ENCODE assay signal across 1 cellular context in genomic region chr6:18265787-18266523, GRCh38.
TF ChIP-seq lines count a peak whose summit lies in the region.

No MANE protein-coding gene starts in this region.

TF ChIP-seq in A549, 52 proteins besides CTCF, POLR2A, EP300 and RAD21 (continued from another document):
- TF ChIP-seq USF2 (IDR thresholded peaks at IDR 0.05): no peak
- TF ChIP-seq MAZ (IDR thresholded peaks at IDR 0.05; ENCODE audit: borderline replicate concordance, low read depth, low read length): no peak
- TF ChIP-seq JUN (IDR thresholded peaks at IDR 0.05): no peak
- TF ChIP-seq, protein P1, sequence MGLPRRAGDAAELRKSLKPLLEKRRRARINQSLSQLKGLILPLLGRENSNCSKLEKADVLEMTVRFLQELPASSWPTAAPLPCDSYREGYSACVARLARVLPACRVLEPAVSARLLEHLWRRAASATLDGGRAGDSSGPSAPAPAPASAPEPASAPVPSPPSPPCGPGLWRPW (IDR thresholded peaks at IDR 0.05): no peak
- TF ChIP-seq GATA3 (IDR thresholded peaks at IDR 0.05; ENCODE audit: borderline replicate concordance): no peak
- no peak for TF ChIP-seq HOXA7 (CRISPR knock-in tag; IDR thresholded peaks at IDR 0.05)
- TF ChIP-seq NPAS2 (CRISPR knock-in tag; IDR thresholded peaks at IDR 0.05; ENCODE audit: borderline replicate concordance): no peak
- TF ChIP-seq NR3C1 (IDR thresholded peaks at IDR 0.05): no peak
- TF ChIP-seq, protein P2, sequence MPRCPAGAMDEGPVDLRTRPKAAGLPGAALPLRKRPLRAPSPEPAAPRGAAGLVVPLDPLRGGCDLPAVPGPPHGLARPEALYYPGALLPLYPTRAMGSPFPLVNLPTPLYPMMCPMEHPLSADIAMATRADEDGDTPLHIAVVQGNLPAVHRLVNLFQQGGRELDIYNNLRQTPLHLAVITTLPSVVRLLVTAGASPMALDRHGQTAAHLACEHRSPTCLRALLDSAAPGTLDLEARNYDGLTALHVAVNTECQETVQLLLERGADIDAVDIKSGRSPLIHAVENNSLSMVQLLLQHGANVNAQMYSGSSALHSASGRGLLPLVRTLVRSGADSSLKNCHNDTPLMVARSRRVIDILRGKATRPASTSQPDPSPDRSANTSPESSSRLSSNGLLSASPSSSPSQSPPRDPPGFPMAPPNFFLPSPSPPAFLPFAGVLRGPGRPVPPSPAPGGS (IDR thresholded peaks at IDR 0.05): no peak
- TF ChIP-seq CHD2 (IDR thresholded peaks at IDR 0.05; ENCODE audit: low read length, partially characterized antibody): no peak
TF ChIP-seq in A549: peak in this region for 0.
